ENCODE assay signal across 8 cellular contexts in the genomic region with DNA sequence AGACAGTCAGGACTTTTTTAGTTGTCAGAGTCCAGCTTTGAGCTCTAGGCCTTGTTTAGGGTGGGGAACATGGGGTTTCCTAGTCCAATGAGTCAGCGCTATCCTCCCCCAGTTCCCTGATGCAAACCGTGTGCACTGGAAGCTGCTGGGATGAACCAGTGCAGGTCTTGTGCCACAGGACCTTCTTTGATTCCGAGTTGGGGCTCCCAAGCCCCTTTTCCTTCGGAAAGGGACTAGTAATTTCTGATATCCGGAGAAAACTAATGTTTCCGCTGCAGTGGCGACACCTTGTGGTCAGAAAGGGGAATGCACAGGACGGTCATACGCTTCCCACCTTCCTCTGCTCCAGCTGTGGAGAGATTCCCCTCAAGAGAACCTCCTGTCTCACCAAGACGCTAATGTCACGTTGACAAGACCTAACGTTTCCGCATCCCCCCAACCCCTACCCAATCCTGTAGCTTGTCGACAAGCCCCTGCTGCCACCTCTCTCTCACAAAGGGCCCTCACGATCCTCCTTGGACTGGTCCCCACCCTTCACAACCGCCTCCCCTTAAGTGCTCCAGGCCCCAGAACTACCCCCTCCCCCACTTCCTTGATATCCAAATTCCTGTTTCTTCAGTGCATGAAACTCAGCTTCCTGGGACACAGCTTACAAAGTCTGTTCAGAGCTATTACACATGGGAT. TPM values are rescaled to one million over a fixed set of nuclear protein-coding genes. Genes with fewer than 3 reads are reported as not detected.
DNase-seq lines count a peak whose midpoint lies in the region; ATAC-seq and TF ChIP-seq lines count a peak whose summit lies in the region.

No MANE protein-coding gene starts in this region.

- no peaks in the 10 kb centered on the region for H3K9me3 ChIP-seq in left lung

- no peaks in the 10 kb centered on the region for H3K27me3 ChIP-seq in left lung

- H3K36me3 ChIP-seq in left lung: no peaks in the 10 kb centered on the region

- H3K27ac ChIP-seq in C4-2B (peak overlapping the region; percentile 27; the same call in 1 of the 2 replicates), caudate nucleus (ENCODE audit: low read depth, low read length) (no peak overlapping the region), left lung (no peak overlapping the region)

- ATAC-seq in GM21786 (IDR thresholded peaks at IDR 0.05; ENCODE audit: unreplicated experiment) (peak; percentile 53), left lung (peak; percentile 89), GM18498 (IDR thresholded peaks at IDR 0.05; ENCODE audit: unreplicated experiment) (no peak)

- intact Hi-C loops in left lung (cut with DNase I): loop anchor here in 1 of 2 donors (5.0 kb wide), 1 partner anchor 152 kb away; no protein-coding TSS in a partner anchor

- H3K4me3 ChIP-seq in left lung: no peak overlapping the region

- TF ChIP-seq CTCF in C4-2B (conservative IDR thresholded peaks at IDR 0.05) (peak; percentile 94), left lung (IDR thresholded peaks at IDR 0.05) (peak; percentile 88 to 96)

- DNase-seq in NCI-H2107 treated with DMSO at 0.1 percent for 48 hours (lab: John Stamatoyannopoulos, UW; ENCODE audit: unreplicated experiment) (peak; percentile 66), caudate nucleus (lab: John Stamatoyannopoulos, UW) (peak in 46 of 61 donors; percentile 6 to 67 (median 33)), left lung (peak; percentile 55 to 75)
- DNase-seq in activated CD4-positive, CD25-positive, alpha-beta regulatory T cell (lab: John Stamatoyannopoulos, UW): peak; percentile 40 to 72 (median 53)
- peak; percentile 81 for DNase-seq in stimulated activated CD4-positive, alpha-beta T cell treated with anti-CD3 and anti-CD28 coated beads, Interleukin-4, amount 100 ng/mL, for 24 hours

- H3K4me1 ChIP-seq in left lung: peaks cover 3 to 6% of the 10 kb centered on the region in 2 donors

RNA-seq across cellular contexts. Expression of a gene that starts 31.0 kb away (rescaled TPM):
- under 1 TPM; 0.50 to 0.55 TPM for total RNA-seq in left lung

RNA-seq across cellular contexts. Expression of a gene that starts 34.7 kb away (rescaled TPM):
- under 1 TPM in 1 of 2 donors, not detected in 1; 0.12 TPM for total RNA-seq in left lung
